Comparison of ENCODE assay signal across 23 cellular contexts in genomic region chr9:17930091-17930490, GRCh38.
"Had no signal": no experiment of that assay in that cellular context is flagged by ENCODE, and none has a peak within 500 bp of the region (broad histone marks: within the 10 kb centered on the region; RNA-seq: fewer than 3 reads in every experiment).

No MANE protein-coding gene starts in this region.

- H3K4me3 ChIP-seq: coronary artery, esophagus squamous epithelium, heart right ventricle, lung, mucosa of descending colon, right lobe of liver, thyroid gland, upper lobe of right lung, uterus had no signal

- H3K27ac ChIP-seq: coronary artery, esophagus squamous epithelium, heart right ventricle, parathyroid adenoma, right lobe of liver, thyroid gland, upper lobe of right lung, uterus had no signal

- DNase-seq: dermis blood vessel endothelial cell; effector memory CD4-positive, alpha-beta T cell; erythroblast; esophagus squamous epithelium; foreskin melanocyte; glutamatergic neuron; heart right ventricle; hippocampal formation; immature natural killer cell; mucosa of descending colon; naive B cell; right lobe of liver; small intestine; stimulated activated CD4-positive, alpha-beta T cell treated with anti-CD3 and anti-CD28 coated beads, Interleukin-15, amount 100 ng/mL, for 24 hours; stimulated activated CD4-positive, alpha-beta T cell treated with anti-CD3 and anti-CD28 coated beads, Interleukin-2, amount 100 ng/mL, for 48 hours; stimulated activated naive B cell treated with anti-CD40 and anti-IgM and Interleukin-4, amounts not matched to agents 10 μg/mL and 1 μg/mL and 100 μg/mL, for 72 hours; stimulated activated naive CD8-positive, alpha-beta T cell treated with anti-CD3 and anti-CD28 coated beads, Interleukin-15, amount 100 ng/mL, for 72 hours; thyroid gland; upper lobe of right lung; uterus had no signal

- H3K36me3 ChIP-seq: esophagus squamous epithelium, heart right ventricle, right lobe of liver, thyroid gland, upper lobe of right lung, uterus had no signal

- H3K9me3 ChIP-seq: esophagus squamous epithelium, mucosa of descending colon, right lobe of liver, thyroid gland, upper lobe of right lung, uterus had no signal

- H3K4me1 ChIP-seq: esophagus squamous epithelium, heart right ventricle, parathyroid adenoma, right lobe of liver, thyroid gland, upper lobe of right lung, uterus had no signal

- H3K27me3 ChIP-seq: esophagus squamous epithelium, right lobe of liver, thyroid gland, upper lobe of right lung, uterus had no signal
